Comparison of ENCODE assay signal across 9 cellular contexts in the genomic region with DNA sequence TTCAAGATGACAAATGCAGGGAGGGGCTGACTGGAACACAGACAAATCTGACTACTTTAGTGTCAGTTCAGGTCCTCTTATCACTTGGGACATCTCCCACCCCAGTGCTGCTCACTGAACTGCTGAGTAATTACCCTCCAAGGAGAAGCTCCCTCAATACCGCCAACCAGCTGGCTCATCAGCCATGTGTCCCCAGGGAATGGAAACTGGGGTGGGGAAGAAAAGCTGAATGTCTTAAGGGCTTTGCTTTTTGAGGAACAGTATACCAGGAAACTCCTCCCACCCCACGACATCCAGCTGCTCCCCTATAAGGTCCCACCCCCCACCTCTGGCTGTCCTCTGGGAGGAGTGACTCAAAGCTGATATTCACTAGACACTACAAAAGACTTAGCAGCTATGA. TPM values are rescaled to one million over a fixed set of nuclear protein-coding genes. Genes with fewer than 3 reads are reported as not detected.
DNase-seq lines count a peak whose midpoint lies in the region; ATAC-seq, FAIRE-seq and TF ChIP-seq lines count a peak whose summit lies in the region.
"Had no signal": no experiment of that assay in that cellular context is flagged by ENCODE, and none has a peak within 500 bp of the region (broad histone marks: within the 10 kb centered on the region; RNA-seq: fewer than 3 reads in every experiment).

No MANE protein-coding gene starts in this region.

- peak overlapping the region in 1 of 2 donors; percentile 44 for H3K27ac Mint-ChIP-seq in effector memory CD8-positive, alpha-beta T cell

- no peak overlapping the region for H4K12ac ChIP-seq in trophoblast cell (ENCODE audit: low read depth, low read length)

- no peak for FAIRE-seq in urothelium cell line (lab: Jason Lieb, UNC)

- H3K4me1 ChIP-seq in SK-N-SH (ENCODE audit: control insufficient read depth in 1 of 2, insufficient read depth in 2 of 2, low read depth in 1 of 2, low read length in 1 of 2), result peaks cover 9 to 13% of the 10 kb centered on the region in 2 experiments; a peak in 2 of 4 replicates
- peaks cover 4 to 8% of the 10 kb centered on the region in 2 experiments for H3K4me1 ChIP-seq in trophoblast cell (ENCODE audit: control insufficient read depth in 1 of 2, insufficient read depth in 2 of 2, low read length in 2 of 2)

- no peak overlapping the region for H3K14ac ChIP-seq in trophoblast cell (ENCODE audit: low read length)

- H3K4me3 Mint-ChIP-seq in effector memory CD8-positive, alpha-beta T cell, result peak overlapping the region; percentile 91 to 99

- H2BK120ac ChIP-seq in trophoblast cell (ENCODE audit: insufficient read depth, low read length, poor library complexity), result no peak overlapping the region

- H3K9ac ChIP-seq in SK-N-SH, result no peak overlapping the region
- H3K9ac ChIP-seq in trophoblast cell (ENCODE audit: low read length), result no peak overlapping the region

- 59% methylated on average over 2 of the region's 2 CpGs for WGBS in SK-N-SH (ENCODE audit: low lambda C conversion rate)
- no CpG with 5 or more reads among the region's 2 CpGs for WGBS in trophoblast cell (ENCODE audit: extremely low coverage, insufficient coverage, insufficient read length)

- H3K79me2 ChIP-seq in SK-N-SH (ENCODE audit: insufficient read depth) (peaks cover 67% of the 10 kb centered on the region), trophoblast cell (ENCODE audit: control insufficient read depth, insufficient read depth, low read length, poor library complexity) (peaks cover 10% of the 10 kb centered on the region)

- no peak overlapping the region for H4K8ac ChIP-seq in trophoblast cell (ENCODE audit: low read depth, low read length)

- no peaks in the 10 kb centered on the region for H3K9me2 ChIP-seq in SK-N-SH

- no peak overlapping the region for H3K4ac ChIP-seq in trophoblast cell (ENCODE audit: low read depth, low read length)

- no peaks in the 10 kb centered on the region for H3K27me3 Mint-ChIP-seq in effector memory CD8-positive, alpha-beta T cell

- H3K36me3 ChIP-seq in SK-N-SH (replicated peaks in 1 of 2; ENCODE audit: control insufficient read depth in 1 of 2, insufficient read depth in 2 of 2, low read length in 1 of 2) (peaks cover 0 to 12% of the 10 kb centered on the region in 2 experiments), trophoblast cell (ENCODE audit: control insufficient read depth in 1 of 2, insufficient read depth in 2 of 2, low read length in 2 of 2) (peaks cover 0 to 2% of the 10 kb centered on the region in 2 experiments)
- H3K36me3 ChIP-seq: left lung had no signal

- TF ChIP-seq EP300 in SK-N-SH (IDR thresholded peaks at IDR 0.05; ENCODE audit: borderline replicate concordance in 1 of 2, low read depth in 1 of 2, low read length in 1 of 2), result no peak

- H3K23ac ChIP-seq in trophoblast cell (ENCODE audit: low read length), result no peak overlapping the region

- H3K18ac ChIP-seq in trophoblast cell (ENCODE audit: low read length), result no peak overlapping the region

- H3K79me1 ChIP-seq in trophoblast cell (ENCODE audit: low read length), result peaks cover 18% of the 10 kb centered on the region

- peak overlapping the region; percentile 90 for H3K4me2 ChIP-seq in SK-N-SH
- peak overlapping the region; percentile 37 for H3K4me2 ChIP-seq in trophoblast cell (ENCODE audit: low read length)

- H2BK12ac ChIP-seq in trophoblast cell (ENCODE audit: low read length), result no peak overlapping the region

- no peaks in the 10 kb centered on the region for H3K9me3 Mint-ChIP-seq in effector memory CD8-positive, alpha-beta T cell

- peaks cover 11% of the 10 kb centered on the region for H3K36me3 Mint-ChIP-seq in effector memory CD8-positive, alpha-beta T cell (ENCODE audit: insufficient read depth)

- CTCF ChIA-PET in SK-N-SH (lab: Yijun Ruan, JAX), result interaction anchor here (0.6 to 3.0 kb wide), 6 partner anchors 8 to 61 kb away, joined by 3 to 19 read pairs (median 4); no protein-coding TSS in a partner anchor

- H3K4me1 Mint-ChIP-seq in effector memory CD8-positive, alpha-beta T cell (ENCODE audit: low read depth in 2 of 2), result peaks cover 16 to 23% of the 10 kb centered on the region in 2 donors

- H2AFZ ChIP-seq in SK-N-SH (ENCODE audit: low read depth) (no peak overlapping the region), trophoblast cell (ENCODE audit: insufficient read depth, low read length, poor library complexity) (no peak overlapping the region)

- H3K27me3 ChIP-seq in SK-N-SH (ENCODE audit: insufficient read depth), result no peaks in the 10 kb centered on the region
- no peaks in the 10 kb centered on the region for H3K27me3 ChIP-seq in trophoblast cell (ENCODE audit: insufficient read depth, low read length)
- H3K27me3 ChIP-seq: left lung had no signal

- H2AK5ac ChIP-seq in trophoblast cell (ENCODE audit: low read length), result no peak overlapping the region

- no peak for TF ChIP-seq CTCF in SK-N-SH (IDR thresholded peaks at IDR 0.05)

- no peak for TF ChIP-seq RAD21 in SK-N-SH (IDR thresholded peaks at IDR 0.05; ENCODE audit: low read length)

- H3K9me3 ChIP-seq in SK-N-SH (no peaks in the 10 kb centered on the region), trophoblast cell (ENCODE audit: insufficient read depth, low read depth, low read length) (no peaks in the 10 kb centered on the region)

- ATAC-seq in SK-N-SH treated with all-trans-retinoic acid at 6 μM for 48 hours (no peak), HG03442 (IDR thresholded peaks at IDR 0.05; ENCODE audit: unreplicated experiment) (no peak)
- ATAC-seq in effector memory CD8-positive, alpha-beta T cell (replicated peaks), result no peak
- ATAC-seq: left lung had no signal

- H4K91ac ChIP-seq in trophoblast cell (ENCODE audit: low read depth, low read length), result no peak overlapping the region

- H4K20me1 ChIP-seq in SK-N-SH (ENCODE audit: insufficient read depth), result no peaks in the 10 kb centered on the region

- H2BK5ac ChIP-seq in trophoblast cell (ENCODE audit: low read depth, low read length, poor library complexity), result no peak overlapping the region

- DNase-seq in SK-N-SH (peak; percentile 21), NCI-H69 (lab: John Stamatoyannopoulos, UW) (peak; percentile 53), trophoblast cell (peak; percentile 22 to 56), urothelium cell line (ENCODE audit: low spot score) (no peak), amniotic stem cell (lab: John Stamatoyannopoulos, UW) (no peak)
- no peak for DNase-seq in effector memory CD8-positive, alpha-beta T cell

- no peaks in the 10 kb centered on the region for H3F3A ChIP-seq in SK-N-SH (replicated peaks; ENCODE audit: insufficient read depth)

- H3K27ac ChIP-seq in SK-N-SH (ENCODE audit: low read depth in 2 of 2, low read length in 1 of 2) (no peak overlapping the region), trophoblast cell (ENCODE audit: low read depth, low read length) (no peak overlapping the region)
- H3K27ac ChIP-seq: left lung had no signal

- POLR2A ChIA-PET in SK-N-SH (lab: Yijun Ruan, JAX), result interaction anchor here (0.6 to 1.0 kb wide), 2 partner anchors 42 to 112 kb away, joined by 3 to 7 read pairs; no protein-coding TSS in a partner anchor

- H3K4me3 ChIP-seq in SK-N-SH (ENCODE audit: low read depth in 2 of 2, low read length in 1 of 2) (no peak overlapping the region), trophoblast cell (ENCODE audit: low read depth, low read length) (no peak overlapping the region)

TF ChIP-seq in SK-N-SH, 30 proteins besides CTCF, POLR2A, EP300 and RAD21 (continues in another document):
- TF ChIP-seq SMC3 (IDR thresholded peaks at IDR 0.05; ENCODE audit: low read depth, low read length) (no peak), IRF3 (IDR thresholded peaks at IDR 0.05; ENCODE audit: low read depth, low read length) (no peak)

TF ChIP-seq in SK-N-SH treated with all-trans-retinoic acid at 6 μM for 48 hours, 23 proteins besides CTCF, POLR2A, EP300 and RAD21 (continues in another document):
- TF ChIP-seq ZNF565 (CRISPR knock-in tag; conservative IDR thresholded peaks at IDR 0.05; ENCODE audit: low read depth), result no peak
- TF ChIP-seq ZFP3 (CRISPR knock-in tag; IDR thresholded peaks at IDR 0.05), result no peak
- no peak for TF ChIP-seq RARB (CRISPR knock-in tag; IDR thresholded peaks at IDR 0.05)
- no peak for TF ChIP-seq TCF4 (CRISPR knock-in tag; IDR thresholded peaks at IDR 0.05; ENCODE audit: borderline replicate concordance)
- no peak for TF ChIP-seq SNAI2 (CRISPR knock-in tag; IDR thresholded peaks at IDR 0.05)
- TF ChIP-seq ESRRG (CRISPR knock-in tag; IDR thresholded peaks at IDR 0.05), result no peak
- TF ChIP-seq, protein P1, sequence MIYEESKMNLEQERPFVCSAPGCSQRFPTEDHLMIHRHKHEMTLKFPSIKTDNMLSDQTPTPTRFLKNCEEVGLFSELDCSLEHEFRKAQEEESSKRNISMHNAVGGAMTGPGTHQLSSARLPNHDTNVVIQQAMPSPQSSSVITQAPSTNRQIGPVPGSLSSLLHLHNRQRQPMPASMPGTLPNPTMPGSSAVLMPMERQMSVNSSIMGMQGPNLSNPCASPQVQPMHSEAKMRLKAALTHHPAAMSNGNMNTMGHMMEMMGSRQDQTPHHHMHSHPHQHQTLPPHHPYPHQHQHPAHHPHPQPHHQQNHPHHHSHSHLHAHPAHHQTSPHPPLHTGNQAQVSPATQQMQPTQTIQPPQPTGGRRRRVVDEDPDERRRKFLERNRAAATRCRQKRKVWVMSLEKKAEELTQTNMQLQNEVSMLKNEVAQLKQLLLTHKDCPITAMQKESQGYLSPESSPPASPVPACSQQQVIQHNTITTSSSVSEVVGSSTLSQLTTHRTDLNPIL (CRISPR knock-in tag; IDR thresholded peaks at IDR 0.05; ENCODE audit: low read depth), result no peak
- no peak for TF ChIP-seq CSDC2 (CRISPR knock-in tag; IDR thresholded peaks at IDR 0.05)
- TF ChIP-seq ZC3H10 (CRISPR knock-in tag; IDR thresholded peaks at IDR 0.05), result no peak
- no peak for TF ChIP-seq ZFP30 (CRISPR knock-in tag; IDR thresholded peaks at IDR 0.05)

RNA-seq across cellular contexts. Expression of gene ZNF823, which starts 2.0 kb away (rescaled TPM):
- 1.5 and 2.2 TPM in 2 replicates for polyA plus RNA-seq in SK-N-SH (2012; rRNA removed)
- polyA plus RNA-seq in SK-N-SH (2012; cell fraction: cytosol; rRNA removed), result 2.1 TPM in 2 replicates
- 2.2 and 4.4 TPM in 2 replicates for polyA plus RNA-seq in SK-N-SH (2012; cell fraction: nucleus; rRNA removed)
- 18.8 and 20.9 TPM in 2 replicates for polyA plus RNA-seq in trophoblast cell (2013)

RNA-seq across cellular contexts. Expression of gene ZNF441, which starts 30.1 kb away (rescaled TPM):
- 3.2 and 5.5 TPM in 2 replicates for polyA plus RNA-seq in SK-N-SH (2012; rRNA removed)
- 1.7 and 2.0 TPM in 2 replicates for polyA plus RNA-seq in SK-N-SH (2012; cell fraction: cytosol; rRNA removed)
- 8.2 and 18.8 TPM in 2 replicates for polyA plus RNA-seq in SK-N-SH (2012; cell fraction: nucleus; rRNA removed)
- 1.2 and 1.3 TPM in 2 replicates for polyA plus RNA-seq in trophoblast cell (2013)

Comparison
In these comparisons a context has a peak if more than half of its experiments do, and no peak if none do; other contexts are left out.
1. DNase-seq: peak in SK-N-SH (single experiment), NCI-H69 (single experiment) and trophoblast cell (2 of 2); none in effector memory CD8-positive, alpha-beta T cell (0 of 3), urothelium cell line (single experiment) and amniotic stem cell (single experiment).